ENCODE assay signal across 1 cellular context in genomic region chrX:136866337-136867095, GRCh38.
TF ChIP-seq lines count a peak whose summit lies in the region.

No MANE protein-coding gene starts in this region.

TF ChIP-seq in K562, 482 proteins besides CTCF, POLR2A, EP300 and RAD21 (continued from another document):
- TF ChIP-seq REST (CRISPR knock-in tag; IDR thresholded peaks at IDR 0.05; ENCODE audit: low read depth) (no peak), SMARCA4 (IDR thresholded peaks at IDR 0.05) (no peak), RBFOX2 (IDR thresholded peaks at IDR 0.05; ENCODE audit: low read depth, low read length) (peak; percentile 35; the same call in 1 of the 2 replicates), POLR2B (IDR thresholded peaks at IDR 0.05; ENCODE audit: low read depth, partially characterized antibody) (peak; percentile 31), BCLAF1 (IDR thresholded peaks at IDR 0.05; ENCODE audit: borderline replicate concordance in 1 of 2, control insufficient read depth in 1 of 2, low read depth in 2 of 2, low read length in 1 of 2) (0 out of 4 replicates have a peak, but pooled peaks of 1 of the 2 experiments have one; percentile 34), POLR2AphosphoS5 (IDR thresholded peaks at IDR 0.05; ENCODE audit: control insufficient read depth, insufficient read depth, low read depth, low read length) (0 out of 2 replicates have a peak, but pooled peaks have one; percentile 30), BCL6 (CRISPR knock-in tag; IDR thresholded peaks at IDR 0.05) (no peak), JUND (IDR thresholded peaks at IDR 0.05; ENCODE audit: borderline replicate concordance, low read depth, low read length) (peak; percentile 47; the same call in 1 of the 2 replicates), JUND (tag; IDR thresholded peaks at IDR 0.05; ENCODE audit: borderline replicate concordance, low read depth, low read length) (no peak), FOSL1 (tag; conservative IDR thresholded peaks at IDR 0.05) (0 out of 2 replicates have a peak, but pooled peaks have one; percentile 18), MLLT1 (IDR thresholded peaks at IDR 0.05) (no peak), ZC3H4 (CRISPR knock-in tag; IDR thresholded peaks at IDR 0.05; ENCODE audit: borderline replicate concordance) (no peak), ZSCAN29 (IDR thresholded peaks at IDR 0.05) (no peak), SUPT5H (IDR thresholded peaks at IDR 0.05) (peak; percentile 53), CEBPB (tag; IDR thresholded peaks at IDR 0.05) (peak; percentile 85), ATF3 (IDR thresholded peaks at IDR 0.05) (peak; percentile 35; the same call in 1 of the 2 replicates), ATF3 (CRISPR knock-in tag; conservative IDR thresholded peaks at IDR 0.05) (no peak), POLR2AphosphoS2 (IDR thresholded peaks at IDR 0.05; ENCODE audit: low read length) (peak; percentile 91; the same call in 1 of the 2 replicates), SIRT6 (IDR thresholded peaks at IDR 0.05; ENCODE audit: low read depth, low read length) (peak; percentile 33)
